ENCODE assay signal across 17 cellular contexts in genomic region chr15:83845230-83845629, GRCh38.
A peak's percentile ranks its signal among the peaks of the same experiment; 100 is the strongest.
DNase-seq lines count a peak whose midpoint lies in the region; ATAC-seq, FAIRE-seq and TF ChIP-seq lines count a peak whose summit lies in the region.
"Had no signal": no experiment of that assay in that cellular context is flagged by ENCODE, and none has a peak within 500 bp of the region (broad histone marks: within the 10 kb centered on the region; RNA-seq: fewer than 3 reads in every experiment).

No MANE protein-coding gene starts in this region.

- H3K4me3 Mint-ChIP-seq in astrocyte (ENCODE audit: unreplicated experiment) (no peak overlapping the region), GM23338 (no peak overlapping the region)
- H3K4me3 Mint-ChIP-seq: activated CD4-positive, alpha-beta memory T cell treated with anti-CD3 and anti-CD28 coated beads for 36 hours; stimulated activated memory B cell treated with anti-CD40 and anti-IgM and Interleukin-4, amounts not matched to agents 10 μg/mL and 1 μg/mL and 100 μg/mL, for 72 hours; T-helper 17 cell had no signal

- no peaks in the 10 kb centered on the region for H3K9me3 ChIP-seq in astrocyte (ENCODE audit: insufficient read depth, low read depth, low read length)
- H3K9me3 ChIP-seq in pancreas, result no peaks in the 10 kb centered on the region
- H3K9me3 ChIP-seq: esophagus squamous epithelium had no signal

- DNase-seq in EL (peak; percentile 19), astrocyte (ENCODE audit: low read depth) (peak; percentile 83), foreskin fibroblast (peak; percentile 85 to 93), pancreas (no peak), GM23338 (ENCODE audit: low spot score) (no peak)
- DNase-seq in stimulated activated CD4-positive, alpha-beta T cell treated with anti-CD3 and anti-CD28 coated beads, Interleukin-4, amount 100 ng/mL, for 4 hours, result no peak
- DNase-seq: activated CD4-positive, alpha-beta memory T cell treated with anti-CD3 and anti-CD28 coated beads for 36 hours; activated effector memory CD4-positive, alpha-beta T cell treated with anti-CD3 and anti-CD28 coated beads, Interleukin-2, amount 50 U/mL, for 16 hours; central memory CD4-positive, alpha-beta T cell; esophagus squamous epithelium; Karpas-422; kidney; T-helper 17 cell had no signal

- H2AFZ ChIP-seq in astrocyte (ENCODE audit: low read depth, low read length), result no peak overlapping the region
- no peak overlapping the region for H2AFZ ChIP-seq in GM23338

- H3K4me1 Mint-ChIP-seq in astrocyte (ENCODE audit: low read depth, unreplicated experiment) (peaks cover 5% of the 10 kb centered on the region), GM23338 (peaks cover 3% of the 10 kb centered on the region; the same call in 1 of the 3 replicates)
- H3K4me1 Mint-ChIP-seq: stimulated activated memory B cell treated with anti-CD40 and anti-IgM and Interleukin-4, amounts not matched to agents 10 μg/mL and 1 μg/mL and 100 μg/mL, for 72 hours; T-helper 17 cell had no signal

- ATAC-seq in pancreas, result peak in 3 of 4 donors; percentile 44 to 67 (median 57)
- ATAC-seq in GM19023 (IDR thresholded peaks at IDR 0.05; ENCODE audit: unreplicated experiment), result no peak
- ATAC-seq in GM23338, result no peak
- no peak for ATAC-seq in HG03439 (IDR thresholded peaks at IDR 0.05; ENCODE audit: unreplicated experiment)
- ATAC-seq: stimulated activated memory B cell treated with anti-CD40 and anti-IgM and Interleukin-4, amounts not matched to agents 10 μg/mL and 1 μg/mL and 100 μg/mL, for 72 hours; T-helper 17 cell had no signal

- no peak overlapping the region for H3K9ac ChIP-seq in astrocyte (ENCODE audit: low read length)

- intact Hi-C loops in pancreas (cut with DNase I), result no loop called here

- H3K9me3 Mint-ChIP-seq in astrocyte (ENCODE audit: unreplicated experiment), result no peaks in the 10 kb centered on the region
- H3K9me3 Mint-ChIP-seq in GM23338, result no peaks in the 10 kb centered on the region
- H3K9me3 Mint-ChIP-seq: activated CD4-positive, alpha-beta memory T cell treated with anti-CD3 and anti-CD28 coated beads for 36 hours; stimulated activated memory B cell treated with anti-CD40 and anti-IgM and Interleukin-4, amounts not matched to agents 10 μg/mL and 1 μg/mL and 100 μg/mL, for 72 hours had no signal

- no peaks in the 10 kb centered on the region for H3K9me2 ChIP-seq in GM23338 (ENCODE audit: insufficient read depth)

- H3K27ac Mint-ChIP-seq in astrocyte (ENCODE audit: unreplicated experiment), result no peak overlapping the region
- no peak overlapping the region for H3K27ac Mint-ChIP-seq in GM23338
- H3K27ac Mint-ChIP-seq: activated CD4-positive, alpha-beta memory T cell treated with anti-CD3 and anti-CD28 coated beads for 36 hours; stimulated activated memory B cell treated with anti-CD40 and anti-IgM and Interleukin-4, amounts not matched to agents 10 μg/mL and 1 μg/mL and 100 μg/mL, for 72 hours; T-helper 17 cell had no signal

- no peak for TF ChIP-seq CTCF in astrocyte (IDR thresholded peaks at IDR 0.05; ENCODE audit: insufficient read depth, low read depth, low read length)
- no peak for TF ChIP-seq CTCF in foreskin fibroblast (IDR thresholded peaks at IDR 0.05; ENCODE audit: low read depth, low read length)
- TF ChIP-seq CTCF in pancreas (IDR thresholded peaks at IDR 0.05), result no peak
- no peak for TF ChIP-seq CTCF in GM23338 (conservative IDR thresholded peaks at IDR 0.05; ENCODE audit: low read depth in 2 of 2)

- 56 to 75% methylated on average over 2 of the region's 2 CpGs for WGBS in pancreas, 2 donors

- no peak overlapping the region for H3K4me3 ChIP-seq in astrocyte (ENCODE audit: insufficient read depth, low read depth, low read length)
- H3K4me3 ChIP-seq in foreskin fibroblast (ENCODE audit: low read depth in 1 of 2, low read length in 2 of 2), result no peak overlapping the region
- H3K4me3 ChIP-seq in pancreas, result no peak overlapping the region
- no peak overlapping the region for H3K4me3 ChIP-seq in GM23338
- H3K4me3 ChIP-seq: esophagus squamous epithelium had no signal

- no peaks in the 10 kb centered on the region for H4K20me1 ChIP-seq in astrocyte (ENCODE audit: insufficient read depth, low read length)
- no peaks in the 10 kb centered on the region for H4K20me1 ChIP-seq in GM23338 (replicated peaks; ENCODE audit: insufficient read depth)

- H3K4me1 ChIP-seq in astrocyte (ENCODE audit: insufficient read depth, low read length) (peaks cover 12% of the 10 kb centered on the region), pancreas (no peaks in the 10 kb centered on the region), GM23338 (ENCODE audit: insufficient read depth) (no peaks in the 10 kb centered on the region)

- no peaks in the 10 kb centered on the region for H3K79me2 ChIP-seq in astrocyte (ENCODE audit: insufficient read depth, low read length)
- H3K79me2 ChIP-seq in GM23338 (replicated peaks; ENCODE audit: insufficient read depth), result no peaks in the 10 kb centered on the region

- H3F3A ChIP-seq in GM23338 (replicated peaks; ENCODE audit: low read depth), result no peaks in the 10 kb centered on the region

- H3K36me3 Mint-ChIP-seq in astrocyte (ENCODE audit: low read depth, unreplicated experiment), result no peaks in the 10 kb centered on the region
- no peaks in the 10 kb centered on the region for H3K36me3 Mint-ChIP-seq in GM23338 (ENCODE audit: low read depth)
- H3K36me3 Mint-ChIP-seq: activated CD4-positive, alpha-beta memory T cell treated with anti-CD3 and anti-CD28 coated beads for 36 hours; stimulated activated memory B cell treated with anti-CD40 and anti-IgM and Interleukin-4, amounts not matched to agents 10 μg/mL and 1 μg/mL and 100 μg/mL, for 72 hours had no signal

- H3K36me3 ChIP-seq in astrocyte (ENCODE audit: insufficient read depth, low read length) (no peaks in the 10 kb centered on the region), pancreas (no peaks in the 10 kb centered on the region), GM23338 (ENCODE audit: insufficient read depth) (no peaks in the 10 kb centered on the region)
- H3K36me3 ChIP-seq: esophagus squamous epithelium had no signal

- no peak overlapping the region for H3K27ac ChIP-seq in astrocyte (ENCODE audit: low read depth, low read length)
- peak overlapping the region in 1 of 4 donors; percentile 5 for H3K27ac ChIP-seq in pancreas
- H3K27ac ChIP-seq in GM23338 (ENCODE audit: low read depth), result no peak overlapping the region

- peaks cover 7% of the 10 kb centered on the region for H3K27me3 Mint-ChIP-seq in astrocyte (ENCODE audit: low read depth, unreplicated experiment)
- H3K27me3 Mint-ChIP-seq in GM23338 (ENCODE audit: insufficient read depth, low read depth, poor library complexity), result peaks cover 2% of the 10 kb centered on the region
- H3K27me3 Mint-ChIP-seq: activated CD4-positive, alpha-beta memory T cell treated with anti-CD3 and anti-CD28 coated beads for 36 hours; stimulated activated memory B cell treated with anti-CD40 and anti-IgM and Interleukin-4, amounts not matched to agents 10 μg/mL and 1 μg/mL and 100 μg/mL, for 72 hours had no signal

- H3K27me3 ChIP-seq in astrocyte (ENCODE audit: insufficient read depth, low read length) (no peaks in the 10 kb centered on the region), pancreas (no peaks in the 10 kb centered on the region), GM23338 (ENCODE audit: insufficient read depth) (no peaks in the 10 kb centered on the region)
- H3K27me3 ChIP-seq: esophagus squamous epithelium had no signal

- FAIRE-seq in astrocyte (lab: Jason Lieb, UNC) (no peak), pancreas (lab: Jason Lieb, UNC) (no peak)
- FAIRE-seq: GM18507, kidney had no signal

- H3K4me2 ChIP-seq in astrocyte (ENCODE audit: low read length) (no peak overlapping the region), GM23338 (no peak overlapping the region)

TF ChIP-seq in GM23338, 12 proteins besides CTCF, POLR2A, EP300 and RAD21 (continues in another document):
- TF ChIP-seq JUNB (IDR thresholded peaks at IDR 0.05; ENCODE audit: unreplicated experiment) (no peak), POLR2AphosphoS5 (IDR thresholded peaks at IDR 0.05; ENCODE audit: low read depth) (no peak), STAT1 (IDR thresholded peaks at IDR 0.05; ENCODE audit: unreplicated experiment) (no peak), ZNF114 (CRISPR knock-in tag; IDR thresholded peaks at IDR 0.05) (no peak), EZH2 (IDR thresholded peaks at IDR 0.05; ENCODE audit: low read depth, unreplicated experiment) (no peak), REST (IDR thresholded peaks at IDR 0.05; ENCODE audit: unreplicated experiment) (no peak)

Comparison
In these comparisons a context has a peak if more than half of its experiments do, and no peak if none do; other contexts are left out.
1. DNase-seq: peak in EL (single experiment), astrocyte (single experiment) and foreskin fibroblast (2 of 2); none in pancreas (0 of 6), GM23338 (single experiment) and stimulated activated CD4-positive, alpha-beta T cell treated with anti-CD3 and anti-CD28 coated beads, Interleukin-4, amount 100 ng/mL, for 4 hours (0 of 2).
2. ATAC-seq: peak in pancreas (3 of 4); none in GM19023 (single experiment), GM23338 (single experiment) and HG03439 (single experiment).